Comparison of ENCODE assay signal across 8 cellular contexts in genomic region chr17:978110-979093, GRCh38. TPM values are rescaled to one million over a fixed set of nuclear protein-coding genes. Genes with fewer than 3 reads are reported as not detected.
A peak's percentile ranks its signal among the peaks of the same experiment; 100 is the strongest.
DNase-seq lines count a peak whose midpoint lies in the region; ATAC-seq and TF ChIP-seq lines count a peak whose summit lies in the region.

No MANE protein-coding gene starts in this region.

- H3K9me3 ChIP-seq in neural progenitor cell (ENCODE audit: low read depth): no peaks in the 10 kb centered on the region

- H2AFZ ChIP-seq in neural progenitor cell (replicated peaks): no peak overlapping the region

- peaks cover 44% of the 10 kb centered on the region for H3K4me1 Mint-ChIP-seq in neural progenitor cell

- H3K79me2 ChIP-seq in neural progenitor cell (ENCODE audit: low read depth): peaks cover 55% of the 10 kb centered on the region

- H3K27ac ChIP-seq in neural progenitor cell: no peak overlapping the region

- DNase-seq in EH (ENCODE audit: low read depth) (peak; percentile 74), epithelial cell of proximal tubule (ENCODE audit: low read depth) (no peak), neural progenitor cell (ENCODE audit: low spot score) (peak; percentile 76), NCI-H2171 treated with DMSO at 0.1 percent for 48 hours (lab: John Stamatoyannopoulos, UW) (no peak), cerebellum (ENCODE audit: low spot score) (no peak)

- ATAC-seq in HG02678 (IDR thresholded peaks at IDR 0.05; ENCODE audit: unreplicated experiment) (no peak), GM18867 (IDR thresholded peaks at IDR 0.05; ENCODE audit: unreplicated experiment) (no peak)

- peak overlapping the region; percentile 97 for H3K4me3 Mint-ChIP-seq in neural progenitor cell

- peak overlapping the region; percentile 86 for H3K4me2 ChIP-seq in neural progenitor cell

- H3K9me3 Mint-ChIP-seq in neural progenitor cell: peaks cover under 1% of the 10 kb centered on the region

- H3K36me3 ChIP-seq in neural progenitor cell: no peaks in the 10 kb centered on the region

- peaks cover 6% of the 10 kb centered on the region for H3K27me3 Mint-ChIP-seq in neural progenitor cell (ENCODE audit: insufficient read depth, low read depth)

- TF ChIP-seq CTCF in epithelial cell of proximal tubule (conservative IDR thresholded peaks at IDR 0.05; ENCODE audit: low read depth, low read length) (no peak), neural progenitor cell (IDR thresholded peaks at IDR 0.05) (no peak)

- H4K20me1 ChIP-seq in neural progenitor cell (ENCODE audit: low read depth): peaks cover 44% of the 10 kb centered on the region

- H3K9ac ChIP-seq in neural progenitor cell: peak overlapping the region; percentile 36

- H3K4me1 ChIP-seq in neural progenitor cell: peaks cover 13% of the 10 kb centered on the region

- peaks cover 12% of the 10 kb centered on the region for H3F3A ChIP-seq in neural progenitor cell (ENCODE audit: low read depth)

- peak overlapping the region; percentile 78 for H3K27ac Mint-ChIP-seq in neural progenitor cell

- H3K27me3 ChIP-seq in neural progenitor cell: no peaks in the 10 kb centered on the region

- H3K4me3 ChIP-seq in epithelial cell of proximal tubule (ENCODE audit: low read depth, low read length) (peak overlapping the region; percentile 74), neural progenitor cell (peak overlapping the region; percentile 94)

- peaks cover 12% of the 10 kb centered on the region for H3K36me3 Mint-ChIP-seq in neural progenitor cell

TF ChIP-seq in PFSK-1, 5 proteins besides CTCF, POLR2A, EP300 and RAD21:
- TF ChIP-seq SIN3A (IDR thresholded peaks at IDR 0.05; ENCODE audit: borderline replicate concordance, insufficient read depth, low read length) (peak; percentile 76; the same call in 1 of the 2 replicates), FOXP2 (optimal IDR thresholded peaks at IDR 0.05; ENCODE audit: borderline replicate concordance, extremely low read depth, extremely low read length, insufficient read depth) (no peak), REST (IDR thresholded peaks at IDR 0.05; ENCODE audit: insufficient read depth in 1 of 2, low read depth in 2 of 2, low read length in 2 of 2) (no peak), POLR2AphosphoS5 (IDR thresholded peaks at IDR 0.05; ENCODE audit: low read depth, low read length) (no peak; the same call in 1 of the 2 replicates)

RNA-seq across cellular contexts. Expression of gene NXN, which starts 1.2 kb away (rescaled TPM):
- polyA plus RNA-seq in PFSK-1 (2012; ENCODE audit: insufficient read length, low read depth): 62.1 TPM
- total RNA-seq in epithelial cell of proximal tubule (31.1 and 36.8 TPM in 2 replicates), neural progenitor cell (ENCODE audit: low replicate concordance) (35.9 and 69.4 TPM in 2 replicates), cerebellum (36.2 TPM)

RNA-seq across cellular contexts. Expression of gene TIMM22, which starts 18.5 kb away (rescaled TPM):
- polyA plus RNA-seq in PFSK-1 (2012; ENCODE audit: insufficient read length, low read depth): 24.6 TPM
- total RNA-seq in epithelial cell of proximal tubule (18.7 and 21.8 TPM in 2 replicates), neural progenitor cell (ENCODE audit: low replicate concordance) (11.7 and 15.7 TPM in 2 replicates), cerebellum (10.3 TPM)

Comparison
In these comparisons a context has a peak if more than half of its experiments do, and no peak if none do; other contexts are left out.
1. DNase-seq: peak in EH (single experiment) and neural progenitor cell (single experiment); none in epithelial cell of proximal tubule (single experiment), NCI-H2171 treated with DMSO at 0.1 percent for 48 hours (single experiment) and cerebellum (single experiment).